Comparison of ENCODE assay signal across 11 cellular contexts in the genomic region with DNA sequence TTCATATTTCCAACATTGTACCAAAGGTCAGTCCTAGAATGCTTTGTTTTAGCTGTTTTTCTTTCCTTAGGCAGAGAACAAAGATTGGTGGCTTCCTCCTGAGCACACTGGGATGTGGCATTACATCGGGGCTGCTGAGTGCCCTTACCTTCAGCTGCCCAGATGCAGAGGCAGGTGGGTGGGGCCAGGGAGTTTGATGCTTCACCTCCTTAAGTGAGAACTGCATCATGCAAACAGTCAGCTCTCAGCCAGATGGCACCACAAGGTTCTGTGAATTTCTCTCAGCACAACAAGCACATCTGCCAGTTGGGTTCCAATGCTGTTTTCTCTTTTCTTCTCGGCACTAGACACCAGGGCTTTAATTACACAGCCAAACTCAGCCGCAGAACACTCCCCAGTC.
DNase-seq lines count a peak whose midpoint lies in the region; ATAC-seq and TF ChIP-seq lines count a peak whose summit lies in the region.
"Had no signal": no experiment of that assay in that cellular context is flagged by ENCODE, and none has a peak within 500 bp of the region (broad histone marks: within the 10 kb centered on the region; RNA-seq: fewer than 3 reads in every experiment).

No MANE protein-coding gene starts in this region.

- POLR2A ChIA-PET in activated CD4-positive, alpha-beta memory T cell treated with anti-CD3 and anti-CD28 coated beads, Interleukin-2, amount 10 ng/mL, durations not matched to agents 7 days and 5 days (lab: Charles Lee): interaction anchor here (0.8 to 5.4 kb wide), 7 partner anchors 13 to 177 kb away, joined by 4 to 103 read pairs (median 31); partner anchors contain the start of gene UBL3

- peaks cover 16% of the 10 kb centered on the region for H3K36me3 Mint-ChIP-seq in activated CD4-positive, alpha-beta memory T cell treated with anti-CD3 and anti-CD28 coated beads, Interleukin-2, amount 10 ng/mL, durations not matched to agents 7 days and 5 days (ENCODE audit: low read depth)
- H3K36me3 Mint-ChIP-seq in effector memory CD8-positive, alpha-beta T cell (ENCODE audit: insufficient read depth): peaks cover 4% of the 10 kb centered on the region
- no peaks in the 10 kb centered on the region for H3K36me3 Mint-ChIP-seq in stimulated activated memory B cell treated with anti-CD40 and anti-IgM and Interleukin-4, amounts not matched to agents 10 μg/mL and 1 μg/mL and 100 μg/mL, for 72 hours

- no peaks in the 10 kb centered on the region for H3K9me3 Mint-ChIP-seq in activated CD4-positive, alpha-beta memory T cell treated with anti-CD3 and anti-CD28 coated beads, Interleukin-2, amount 10 ng/mL, durations not matched to agents 7 days and 5 days
- no peaks in the 10 kb centered on the region for H3K9me3 Mint-ChIP-seq in effector memory CD8-positive, alpha-beta T cell
- no peaks in the 10 kb centered on the region for H3K9me3 Mint-ChIP-seq in stimulated activated memory B cell treated with anti-CD40 and anti-IgM and Interleukin-4, amounts not matched to agents 10 μg/mL and 1 μg/mL and 100 μg/mL, for 72 hours

- peak overlapping the region; percentile 86 for H3K4me3 Mint-ChIP-seq in activated CD4-positive, alpha-beta memory T cell treated with anti-CD3 and anti-CD28 coated beads, Interleukin-2, amount 10 ng/mL, durations not matched to agents 7 days and 5 days
- peak overlapping the region; percentile 45 to 95 for H3K4me3 Mint-ChIP-seq in effector memory CD8-positive, alpha-beta T cell
- H3K4me3 Mint-ChIP-seq in stimulated activated memory B cell treated with anti-CD40 and anti-IgM and Interleukin-4, amounts not matched to agents 10 μg/mL and 1 μg/mL and 100 μg/mL, for 72 hours: no peak overlapping the region

- ATAC-seq in effector memory CD8-positive, alpha-beta T cell (replicated peaks): no peak
- no peak for ATAC-seq in stimulated activated memory B cell treated with anti-CD40 and anti-IgM and Interleukin-4, amounts not matched to agents 10 μg/mL and 1 μg/mL and 100 μg/mL, for 72 hours
- no peak for ATAC-seq in HG03521 (IDR thresholded peaks at IDR 0.05; ENCODE audit: unreplicated experiment)
- ATAC-seq: mucosa of descending colon had no signal

- TF ChIP-seq CTCF in GM12865 (IDR thresholded peaks at IDR 0.05; ENCODE audit: insufficient read depth, low read depth, low read length, missing control alignments): no peak
- no peak for TF ChIP-seq CTCF in foreskin fibroblast (IDR thresholded peaks at IDR 0.05; ENCODE audit: low read depth, low read length)

- H3K4me3 ChIP-seq in GM12865 (ENCODE audit: low read depth, low read length): no peak overlapping the region
- H3K4me3 ChIP-seq in foreskin fibroblast (ENCODE audit: low read depth in 1 of 2, low read length in 2 of 2): no peak overlapping the region
- H3K4me3 ChIP-seq: mucosa of descending colon, Peyer's patch had no signal

- peak overlapping the region; percentile 95 for H3K27ac Mint-ChIP-seq in activated CD4-positive, alpha-beta memory T cell treated with anti-CD3 and anti-CD28 coated beads, Interleukin-2, amount 10 ng/mL, durations not matched to agents 7 days and 5 days
- peak overlapping the region; percentile 74 to 75 for H3K27ac Mint-ChIP-seq in effector memory CD8-positive, alpha-beta T cell
- no peak overlapping the region for H3K27ac Mint-ChIP-seq in stimulated activated memory B cell treated with anti-CD40 and anti-IgM and Interleukin-4, amounts not matched to agents 10 μg/mL and 1 μg/mL and 100 μg/mL, for 72 hours

- peaks cover 57% of the 10 kb centered on the region for H3K4me1 Mint-ChIP-seq in activated CD4-positive, alpha-beta memory T cell treated with anti-CD3 and anti-CD28 coated beads, Interleukin-2, amount 10 ng/mL, durations not matched to agents 7 days and 5 days
- peaks cover 36 to 55% of the 10 kb centered on the region in 2 donors for H3K4me1 Mint-ChIP-seq in effector memory CD8-positive, alpha-beta T cell (ENCODE audit: low read depth in 2 of 2)
- H3K4me1 Mint-ChIP-seq in stimulated activated memory B cell treated with anti-CD40 and anti-IgM and Interleukin-4, amounts not matched to agents 10 μg/mL and 1 μg/mL and 100 μg/mL, for 72 hours: peaks cover 26% of the 10 kb centered on the region

- CTCF ChIA-PET in activated CD4-positive, alpha-beta memory T cell treated with anti-CD3 and anti-CD28 coated beads, Interleukin-2, amount 10 ng/mL, durations not matched to agents 7 days and 5 days (lab: Charles Lee): interaction anchor here (1.0 to 8.0 kb wide), 6 partner anchors 14 to 195 kb away, joined by 4 to 118 read pairs (median 46); partner anchors contain the start of gene UBL3

- no peaks in the 10 kb centered on the region for H3K27me3 Mint-ChIP-seq in activated CD4-positive, alpha-beta memory T cell treated with anti-CD3 and anti-CD28 coated beads, Interleukin-2, amount 10 ng/mL, durations not matched to agents 7 days and 5 days
- H3K27me3 Mint-ChIP-seq in effector memory CD8-positive, alpha-beta T cell: no peaks in the 10 kb centered on the region
- H3K27me3 Mint-ChIP-seq in stimulated activated memory B cell treated with anti-CD40 and anti-IgM and Interleukin-4, amounts not matched to agents 10 μg/mL and 1 μg/mL and 100 μg/mL, for 72 hours: peaks cover 9% of the 10 kb centered on the region

- DNase-seq in GM12865 (ENCODE audit: low read depth): peak; percentile 20
- DNase-seq in NCI-H2107 treated with DMSO at 0.1 percent for 48 hours (lab: John Stamatoyannopoulos, UW; ENCODE audit: unreplicated experiment): peak; percentile 50
- peak; percentile 68 for DNase-seq in activated CD4-positive, alpha-beta memory T cell treated with anti-CD3 and anti-CD28 coated beads, Interleukin-2, amount 10 ng/mL, durations not matched to agents 7 days and 5 days
- peak in 1 of 3 experiments; percentile 13 for DNase-seq in effector memory CD8-positive, alpha-beta T cell
- DNase-seq in foreskin fibroblast: no peak
- DNase-seq: HCEC 1CT, mucosa of descending colon, NCI-H1436 had no signal

Comparison
In these comparisons a context has a peak if more than half of its experiments do, and no peak if none do; other contexts are left out.
1. DNase-seq: peak in GM12865 (single experiment), NCI-H2107 treated with DMSO at 0.1 percent for 48 hours (single experiment) and activated CD4-positive, alpha-beta memory T cell treated with anti-CD3 and anti-CD28 coated beads, Interleukin-2, amount 10 ng/mL, durations not matched to agents 7 days and 5 days (single experiment); none in foreskin fibroblast (0 of 2).